8 cellular contexts compared by ENCODE assay signal in the genomic region with DNA sequence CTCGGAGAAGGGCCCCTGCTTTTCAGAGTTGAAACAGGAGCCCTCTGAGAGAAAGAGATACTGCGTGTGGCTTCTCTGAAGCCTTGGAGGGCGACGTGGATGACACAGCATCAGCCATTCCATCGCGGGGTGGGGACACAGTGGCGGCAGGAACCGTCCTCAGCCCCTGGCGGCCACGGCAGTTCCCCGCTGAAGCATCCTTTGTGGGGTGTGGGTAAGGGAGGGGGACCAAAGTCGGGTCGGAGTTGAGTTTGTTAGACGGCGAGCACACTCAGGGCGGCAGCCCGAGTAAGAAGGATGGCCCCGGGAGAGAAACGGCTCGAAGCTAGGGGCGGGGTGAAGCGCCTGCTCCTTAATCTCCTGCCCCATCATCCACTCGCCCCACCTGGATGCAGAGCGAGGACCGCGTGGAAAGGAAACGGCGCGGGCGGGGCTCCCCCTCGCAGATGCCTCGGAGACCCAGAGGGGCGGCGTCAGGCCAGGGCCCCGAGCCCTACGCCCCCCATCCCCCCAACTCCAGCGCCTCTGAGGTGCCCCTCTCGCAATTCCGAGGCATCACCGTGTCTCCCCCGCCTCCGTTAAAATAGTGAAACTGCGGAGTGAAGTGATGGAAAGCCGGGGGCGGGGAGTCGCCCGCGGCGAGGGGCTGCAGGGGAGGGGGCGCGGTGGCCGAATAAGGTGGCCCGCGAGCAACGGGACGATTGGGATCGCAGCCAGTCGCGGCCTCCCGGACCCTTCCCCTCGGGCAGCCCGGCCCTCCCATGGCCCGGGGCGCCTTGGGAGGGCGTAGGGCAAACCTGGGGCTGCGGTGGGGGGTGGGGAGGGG. TPM values are rescaled to one million over a fixed set of nuclear protein-coding genes. Genes with fewer than 3 reads are reported as not detected.
DNase-seq lines count a peak whose midpoint lies in the region; ATAC-seq and TF ChIP-seq lines count a peak whose summit lies in the region.

No MANE protein-coding gene starts in this region.

- H3K27ac ChIP-seq in KMS-11 = peak overlapping the region; percentile 74
- H3K27ac ChIP-seq in subcutaneous abdominal adipose tissue (ENCODE audit: low read depth, low read length) = peak overlapping the region; percentile 90

- peak; percentile 32 for ATAC-seq in GM21526 (IDR thresholded peaks at IDR 0.05; ENCODE audit: low FRiP score, unreplicated experiment)
- ATAC-seq in naive thymus-derived CD8-positive, alpha-beta T cell = peak; percentile 61 to 65

- H3K36me3 ChIP-seq in KMS-11 (ENCODE audit: insufficient read depth) (no peaks in the 10 kb centered on the region), subcutaneous abdominal adipose tissue (ENCODE audit: control insufficient read depth in 5 of 5, insufficient read depth in 5 of 5, low read length in 5 of 5) (no peaks in the 10 kb centered on the region)

- H3K4me2 ChIP-seq in KMS-11 = peak overlapping the region; percentile 46

- CTCF ChIA-PET in activated CD4-positive, alpha-beta memory T cell treated with anti-CD3 and anti-CD28 coated beads, Interleukin-2, amount 10 ng/mL, durations not matched to agents 7 days and 5 days (lab: Charles Lee) = interaction anchor here (1.2 to 2.5 kb wide), 2 partner anchors 20 to 137 kb away, joined by 3 to 13 read pairs; no protein-coding TSS in a partner anchor

- H3K4me1 Mint-ChIP-seq in activated CD4-positive, alpha-beta memory T cell treated with anti-CD3 and anti-CD28 coated beads, Interleukin-2, amount 10 ng/mL, durations not matched to agents 7 days and 5 days = peaks cover 33% of the 10 kb centered on the region
- peaks cover 21% of the 10 kb centered on the region for H3K4me1 Mint-ChIP-seq in endothelial cell (ENCODE audit: unreplicated experiment)
- H3K4me1 Mint-ChIP-seq in naive thymus-derived CD8-positive, alpha-beta T cell = peaks cover 23 to 33% (median 30%) of the 10 kb centered on the region in 4 donors

- H3K27me3 ChIP-seq in KMS-11 (ENCODE audit: insufficient read depth, low read depth) (no peaks in the 10 kb centered on the region), subcutaneous abdominal adipose tissue (ENCODE audit: control insufficient read depth in 5 of 5, insufficient read depth in 4 of 5, low read length in 5 of 5) (no peaks in the 10 kb centered on the region)

- H3K36me3 Mint-ChIP-seq in activated CD4-positive, alpha-beta memory T cell treated with anti-CD3 and anti-CD28 coated beads, Interleukin-2, amount 10 ng/mL, durations not matched to agents 7 days and 5 days (ENCODE audit: low read depth) = peaks cover 8% of the 10 kb centered on the region
- H3K36me3 Mint-ChIP-seq in endothelial cell (ENCODE audit: low read depth, unreplicated experiment) = no peaks in the 10 kb centered on the region
- no peaks in the 10 kb centered on the region for H3K36me3 Mint-ChIP-seq in naive thymus-derived CD8-positive, alpha-beta T cell

- no peak overlapping the region for H3K4me3 ChIP-seq in KMS-11 (IDR thresholded peaks at IDR 0.05; ENCODE audit: insufficient read depth, low read depth, low read length)
- H3K4me3 ChIP-seq in subcutaneous abdominal adipose tissue (ENCODE audit: low read depth in 1 of 5, low read length in 5 of 5) = peak overlapping the region; percentile 39 to 95 (median 64)

- no peaks in the 10 kb centered on the region for H3K9me3 ChIP-seq in subcutaneous abdominal adipose tissue (ENCODE audit: control insufficient read depth in 5 of 5, low read length in 5 of 5)

- no peaks in the 10 kb centered on the region for H3K27me3 Mint-ChIP-seq in activated CD4-positive, alpha-beta memory T cell treated with anti-CD3 and anti-CD28 coated beads, Interleukin-2, amount 10 ng/mL, durations not matched to agents 7 days and 5 days
- peaks cover 7% of the 10 kb centered on the region for H3K27me3 Mint-ChIP-seq in endothelial cell (ENCODE audit: unreplicated experiment)
- H3K27me3 Mint-ChIP-seq in naive thymus-derived CD8-positive, alpha-beta T cell = no peaks in the 10 kb centered on the region

- 0 out of 2 replicates have a peak, but pooled peaks cover 5% of the 10 kb centered on the region for H4K20me1 ChIP-seq in KMS-11 (ENCODE audit: insufficient read depth)

- peak overlapping the region; percentile 77 for H3K27ac Mint-ChIP-seq in activated CD4-positive, alpha-beta memory T cell treated with anti-CD3 and anti-CD28 coated beads, Interleukin-2, amount 10 ng/mL, durations not matched to agents 7 days and 5 days
- no peak overlapping the region for H3K27ac Mint-ChIP-seq in endothelial cell (ENCODE audit: unreplicated experiment)
- peak overlapping the region; percentile 91 to 98 (median 95) for H3K27ac Mint-ChIP-seq in naive thymus-derived CD8-positive, alpha-beta T cell

- peaks cover 37% of the 10 kb centered on the region for H3K4me1 ChIP-seq in KMS-11 (ENCODE audit: low read depth, poor library complexity, severe bottlenecking)
- peaks cover 0 to 34% (median 31%) of the 10 kb centered on the region in 5 donors for H3K4me1 ChIP-seq in subcutaneous abdominal adipose tissue (ENCODE audit: control insufficient read depth in 5 of 5, insufficient read depth in 5 of 5, low read length in 5 of 5)

- H3K4me3 Mint-ChIP-seq in activated CD4-positive, alpha-beta memory T cell treated with anti-CD3 and anti-CD28 coated beads, Interleukin-2, amount 10 ng/mL, durations not matched to agents 7 days and 5 days = peak overlapping the region; percentile 85
- peak overlapping the region; percentile 88 for H3K4me3 Mint-ChIP-seq in endothelial cell (ENCODE audit: unreplicated experiment)
- H3K4me3 Mint-ChIP-seq in naive thymus-derived CD8-positive, alpha-beta T cell = peak overlapping the region; percentile 93 to 97 (median 94)

- DNase-seq in DMS53 treated with DMSO at 0.1 percent for 48 hours (lab: John Stamatoyannopoulos, UW; ENCODE audit: unreplicated experiment) (peak; percentile 47), endothelial cell (ENCODE audit: low spot score) (peak; percentile 10), NCI-H226 (no peak)
- DNase-seq in activated CD4-positive, alpha-beta memory T cell treated with anti-CD3 and anti-CD28 coated beads, Interleukin-2, amount 10 ng/mL, durations not matched to agents 7 days and 5 days = peak; percentile 67
- peak; percentile 55 to 84 (median 66) for DNase-seq in naive thymus-derived CD8-positive, alpha-beta T cell

- TF ChIP-seq CTCF in KMS-11 (conservative IDR thresholded peaks at IDR 0.05; ENCODE audit: low read depth, low read length) (no peak), endothelial cell (IDR thresholded peaks at IDR 0.05; ENCODE audit: unreplicated experiment) (no peak)

- peaks cover 29% of the 10 kb centered on the region for H3K79me2 ChIP-seq in KMS-11 (ENCODE audit: insufficient read depth, low read depth)

- peak overlapping the region; percentile 68 for H3K9ac ChIP-seq in KMS-11
- H3K9ac ChIP-seq in subcutaneous abdominal adipose tissue (ENCODE audit: low read length in 5 of 5) = peak overlapping the region in 2 of 5 donors; percentile 8 to 37

- peak overlapping the region; percentile 95 for H2AFZ ChIP-seq in KMS-11 (ENCODE audit: low read depth)

- POLR2A ChIA-PET in activated CD4-positive, alpha-beta memory T cell treated with anti-CD3 and anti-CD28 coated beads, Interleukin-2, amount 10 ng/mL, durations not matched to agents 7 days and 5 days (lab: Charles Lee) = interaction anchor here (0.9 to 6.0 kb wide), 9 partner anchors 9 to 494 kb away, joined by 3 to 76 read pairs (median 4); no protein-coding TSS in a partner anchor
- POLR2A ChIA-PET in naive thymus-derived CD8-positive, alpha-beta T cell (lab: Charles Lee) = interaction anchor here (1.0 to 14.0 kb wide), 12 partner anchors 9 to 89 kb away, joined by 3 to 139 read pairs (median 8); no protein-coding TSS in a partner anchor

- H3K9me3 Mint-ChIP-seq in activated CD4-positive, alpha-beta memory T cell treated with anti-CD3 and anti-CD28 coated beads, Interleukin-2, amount 10 ng/mL, durations not matched to agents 7 days and 5 days = no peaks in the 10 kb centered on the region
- H3K9me3 Mint-ChIP-seq in endothelial cell (ENCODE audit: unreplicated experiment) = no peaks in the 10 kb centered on the region
- no peaks in the 10 kb centered on the region for H3K9me3 Mint-ChIP-seq in naive thymus-derived CD8-positive, alpha-beta T cell

RNA-seq across cellular contexts. Expression of a gene that starts 0.8 kb away (rescaled TPM):
- 10 to 100 TPM; 26.5 to 27.9 TPM for total RNA-seq in activated CD4-positive, alpha-beta memory T cell treated with anti-CD3 and anti-CD28 coated beads, Interleukin-2, amount 10 ng/mL, durations not matched to agents 7 days and 5 days
- total RNA-seq in endothelial cell (ENCODE audit: unreplicated experiment) = 57.6 TPM
- 10 to 100 TPM; 47.1 to 53.0 TPM for total RNA-seq in naive thymus-derived CD8-positive, alpha-beta T cell
- polyA plus RNA-seq in naive thymus-derived CD8-positive, alpha-beta T cell = 1 to 10 TPM; 2.5 to 5.8 (median 5.0) TPM
